In genomic region chr6:143279385-143279784, GRCh38 we compare ENCODE assay signal across 8 cellular contexts.
DNase-seq lines count a peak whose midpoint lies in the region; ATAC-seq and TF ChIP-seq lines count a peak whose summit lies in the region.

No MANE protein-coding gene starts in this region.

- no peaks in the 10 kb centered on the region for H3K9me3 ChIP-seq in esophagus muscularis mucosa

- TF ChIP-seq CTCF in esophagus muscularis mucosa (IDR thresholded peaks at IDR 0.05): peak; percentile 29 to 54 (median 37)

- TF ChIP-seq EP300 in esophagus muscularis mucosa (IDR thresholded peaks at IDR 0.05): no peak

- ATAC-seq in GM21825 (IDR thresholded peaks at IDR 0.05; ENCODE audit: unreplicated experiment): no peak

- H3K36me3 ChIP-seq in esophagus muscularis mucosa: no peaks in the 10 kb centered on the region

- H3K4me1 ChIP-seq in esophagus muscularis mucosa: peaks cover 0 to 6% (median 0%) of the 10 kb centered on the region in 4 donors

- no peak overlapping the region for H3K27ac ChIP-seq in esophagus muscularis mucosa (replicated peaks in 1 of 4)

- no peak overlapping the region for H3K4me3 ChIP-seq in esophagus muscularis mucosa

- DNase-seq in NCI-H345 (lab: John Stamatoyannopoulos, UW): peak; percentile 10
- DNase-seq in NCI-H345 treated with DMSO at 0.1 percent for 48 hours (lab: John Stamatoyannopoulos, UW; ENCODE audit: unreplicated experiment): no peak
- peak; percentile 7 for DNase-seq in NCI-H446 treated with DMSO at 0.1 percent for 48 hours (lab: John Stamatoyannopoulos, UW)
- DNase-seq in esophagus muscularis mucosa (ENCODE audit: extremely low spot score): no peak
- peak; percentile 11 for DNase-seq in retina
- DNase-seq in NOMO-1 (lab: John Stamatoyannopoulos, UW; ENCODE audit: unreplicated experiment in 2 of 2): no peak
- no peak for DNase-seq in activated T-cell treated with anti-CD3 and anti-CD28 coated beads, Interleukin-2, amount 50 U/mL, for 48 hours

- intact Hi-C loops in esophagus muscularis mucosa (cut with DNase I): loop anchor here (5.0 kb wide), 1 partner anchor 587 kb away; no protein-coding TSS in a partner anchor

- TF ChIP-seq POLR2A in esophagus muscularis mucosa (IDR thresholded peaks at IDR 0.05; ENCODE audit: low read depth): no peak

- WGBS in esophagus muscularis mucosa: 63% methylated on average over 6 of the region's 6 CpGs

- no peaks in the 10 kb centered on the region for H3K27me3 ChIP-seq in esophagus muscularis mucosa

Comparison
In these comparisons a context has a peak if more than half of its experiments do, and no peak if none do; other contexts are left out.
1. DNase-seq: peak in NCI-H345 (single experiment), NCI-H446 treated with DMSO at 0.1 percent for 48 hours (single experiment) and retina (single experiment); none in NCI-H345 treated with DMSO at 0.1 percent for 48 hours (single experiment), esophagus muscularis mucosa (single experiment), NOMO-1 (0 of 2) and activated T-cell treated with anti-CD3 and anti-CD28 coated beads, Interleukin-2, amount 50 U/mL, for 48 hours (0 of 2).